In genomic region chr7:103347507-103348267, GRCh38 we compare ENCODE assay signal across 8 cellular contexts. TPM values are rescaled to one million over a fixed set of nuclear protein-coding genes. Genes with fewer than 3 reads are reported as not detected.
DNase-seq lines count a peak whose midpoint lies in the region; ATAC-seq and TF ChIP-seq lines count a peak whose summit lies in the region.

Gene PSMC2, plus strand, starts transcription at chr7:103347643. Its CDS starts 69 bp downstream, at chr7:103347712.

- CTCF ChIA-PET in AG04449 (lab: Yijun Ruan, JAX) = interaction anchor here (1.2 kb wide), 1 partner anchor 50 kb away, joined by 4 read pairs; the partner anchor contains the start of gene PMPCB

- ATAC-seq in GM18907 (IDR thresholded peaks at IDR 0.05; ENCODE audit: unreplicated experiment) = peak; percentile 75
- peak; percentile 76 for ATAC-seq in HG03139 (IDR thresholded peaks at IDR 0.05; ENCODE audit: unreplicated experiment)

- H3K36me3 ChIP-seq in skeletal muscle tissue (ENCODE audit: control insufficient read depth in 3 of 3, insufficient read depth in 3 of 3, low read length in 3 of 3) = peaks cover 0 to 3% (median 3%) of the 10 kb centered on the region in 3 donors

- no peak for TF ChIP-seq CTCF in AG04449 (IDR thresholded peaks at IDR 0.05; ENCODE audit: insufficient read depth, low read length, missing control alignments)
- no peak for TF ChIP-seq CTCF in VCaP (conservative IDR thresholded peaks at IDR 0.05)

- peak within 1 kb of the TSS; percentile 93 for H3K27ac ChIP-seq in VCaP
- peak within 1 kb of the TSS; percentile 95 for H3K27ac ChIP-seq in skeletal muscle tissue (ENCODE audit: low read depth, low read length)

- peaks cover 43 to 50% (median 48%) of the 10 kb centered on the region in 3 donors for H3K4me1 ChIP-seq in skeletal muscle tissue (ENCODE audit: control insufficient read depth in 3 of 3, insufficient read depth in 3 of 3, low read length in 3 of 3)

- no peaks in the 10 kb centered on the region for H3K27me3 ChIP-seq in skeletal muscle tissue (ENCODE audit: control insufficient read depth in 3 of 3, insufficient read depth in 3 of 3, low read length in 3 of 3)

- H3K4me3 ChIP-seq in AG04449 (ENCODE audit: low read depth, low read length) = peak within 1 kb of the TSS; percentile 96
- H3K4me3 ChIP-seq in iPS-18c (ENCODE audit: insufficient read depth, low read depth, low read length) = peak within 1 kb of the TSS; percentile 96
- H3K4me3 ChIP-seq in skeletal muscle tissue (ENCODE audit: low read length in 3 of 3) = peak within 1 kb of the TSS; percentile 91 to 97 (median 96)

- DNase-seq in AG04449 (ENCODE audit: low read depth, low spot score) (peak; percentile 72), NCI-H2196 treated with DMSO at 0.1 percent for 48 hours (lab: John Stamatoyannopoulos, UW; ENCODE audit: unreplicated experiment) (peak; percentile 79), T47D (ENCODE audit: low read depth in 1 of 2, low spot score in 1 of 2) (peak; percentile 30 to 92)

- peak within 1 kb of the TSS; percentile 94 to 99 (median 96) for H3K9ac ChIP-seq in skeletal muscle tissue (ENCODE audit: low read depth in 1 of 3, low read length in 3 of 3)

- H3K9me3 ChIP-seq in iPS-18c (ENCODE audit: control insufficient read depth, insufficient read depth, low read length) (no peaks in the 10 kb centered on the region), skeletal muscle tissue (ENCODE audit: control insufficient read depth in 3 of 3, low read length in 3 of 3) (no peaks in the 10 kb centered on the region)

- in situ Hi-C loops in T47D (cut with HindIII; ENCODE audit: low pct_unique_long_range_greater_than_20kb, low sequenced_read_pairs) = no loop called here

- POLR2A ChIA-PET in AG04449 (lab: Yijun Ruan, JAX) = no interaction called here

RNA-seq across cellular contexts. Expression of gene PSMC2, which starts in this region (rescaled TPM):
- 131 TPM for total RNA-seq in skeletal muscle tissue

Comparison
In these comparisons a context has a peak if more than half of its experiments do, and no peak if none do; other contexts are left out.
1. Peak in every context shown above with its lines: DNase-seq, ATAC-seq, H3K4me3 ChIP-seq and H3K27ac ChIP-seq.